Comparison of ENCODE assay signal across 10 cellular contexts in the genomic region with DNA sequence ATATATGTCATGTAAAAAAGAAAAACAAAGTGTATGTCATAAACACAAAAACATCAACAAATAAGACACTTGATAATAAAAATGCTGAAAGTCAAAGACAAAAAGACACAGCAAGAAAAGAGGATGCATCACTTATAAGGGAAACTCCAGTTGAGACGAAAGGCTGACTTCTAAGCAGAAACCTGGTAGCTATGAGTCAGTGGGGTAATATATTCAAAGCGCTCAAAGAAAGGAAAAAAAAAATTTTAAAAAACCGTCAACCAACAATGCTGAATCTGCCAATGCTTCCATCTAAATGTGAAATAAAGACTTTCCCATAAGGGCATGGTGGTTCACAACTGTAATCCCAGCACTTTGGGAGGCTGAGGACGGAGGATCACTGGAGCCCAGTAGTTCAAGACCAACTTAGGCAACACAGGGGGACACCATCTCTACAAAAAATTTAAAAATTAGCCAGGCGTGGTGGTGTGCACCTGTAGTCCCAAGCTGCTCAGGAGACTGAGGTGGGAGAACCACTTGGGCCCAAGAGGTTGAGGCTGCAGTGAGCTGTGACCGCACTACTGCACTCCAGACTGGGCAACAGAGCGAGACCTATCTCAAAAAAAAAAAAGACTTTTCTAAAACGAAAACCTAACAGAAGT. TPM values are rescaled to one million over a fixed set of nuclear protein-coding genes. Genes with fewer than 3 reads are reported as not detected.
DNase-seq lines count a peak whose midpoint lies in the region; ATAC-seq and TF ChIP-seq lines count a peak whose summit lies in the region.
"Had no signal": no experiment of that assay in that cellular context is flagged by ENCODE, and none has a peak within 500 bp of the region (broad histone marks: within the 10 kb centered on the region; RNA-seq: fewer than 3 reads in every experiment).

No MANE protein-coding gene starts in this region.

- H3K27me3 ChIP-seq in OCI-LY3 (ENCODE audit: low read depth, low read length) (no peaks in the 10 kb centered on the region), A673 (replicated peaks; ENCODE audit: insufficient read depth, low read depth, low read length, poor library complexity) (no peaks in the 10 kb centered on the region)
- H3K27me3 ChIP-seq: esophagus squamous epithelium had no signal

- peaks cover 33% of the 10 kb centered on the region for H3K36me3 Mint-ChIP-seq in activated CD8-positive, alpha-beta memory T cell treated with anti-CD3 and anti-CD28 coated beads, Interleukin-2, amount 10 ng/mL, durations not matched to agents 7 days and 5 days
- peaks cover 15% of the 10 kb centered on the region for H3K36me3 Mint-ChIP-seq in stimulated activated memory B cell treated with anti-CD40 and anti-IgM and Interleukin-4, amounts not matched to agents 10 μg/mL and 1 μg/mL and 100 μg/mL, for 72 hours

- H3K27ac Mint-ChIP-seq in activated CD8-positive, alpha-beta memory T cell treated with anti-CD3 and anti-CD28 coated beads, Interleukin-2, amount 10 ng/mL, durations not matched to agents 7 days and 5 days: peak overlapping the region; percentile 72
- H3K27ac Mint-ChIP-seq in stimulated activated memory B cell treated with anti-CD40 and anti-IgM and Interleukin-4, amounts not matched to agents 10 μg/mL and 1 μg/mL and 100 μg/mL, for 72 hours: peak overlapping the region; percentile 96

- BruUV-seq in A673 (replicated peaks; lab: Mats Ljungman, UMichigan): no TSS peak

- POLR2A ChIA-PET in A673 (lab: Charles Lee; ENCODE audit: low non-redundant PET): no interaction called here

- peak overlapping the region; percentile 91 for H3K27ac ChIP-seq in OCI-LY3 (ENCODE audit: low read length)
- H3K27ac ChIP-seq in A673 (ENCODE audit: low read depth, low read length, poor library complexity, severe bottlenecking): no peak overlapping the region
- H3K27ac ChIP-seq in coronary artery: no peak overlapping the region
- H3K27ac ChIP-seq: esophagus squamous epithelium had no signal

- H3K9ac ChIP-seq in OCI-LY3 (ENCODE audit: low read length): peak overlapping the region; percentile 52

- H3K79me2 ChIP-seq in OCI-LY3 (ENCODE audit: low read length): peaks cover 91% of the 10 kb centered on the region

- peaks cover 58% of the 10 kb centered on the region for H3K4me1 Mint-ChIP-seq in activated CD8-positive, alpha-beta memory T cell treated with anti-CD3 and anti-CD28 coated beads, Interleukin-2, amount 10 ng/mL, durations not matched to agents 7 days and 5 days
- H3K4me1 Mint-ChIP-seq in stimulated activated memory B cell treated with anti-CD40 and anti-IgM and Interleukin-4, amounts not matched to agents 10 μg/mL and 1 μg/mL and 100 μg/mL, for 72 hours: peaks cover 83% of the 10 kb centered on the region

- peaks cover 77% of the 10 kb centered on the region for H3K4me1 ChIP-seq in OCI-LY3 (ENCODE audit: low read length)
- H3K4me1 ChIP-seq in A673 (ENCODE audit: insufficient read depth, low read length, poor library complexity, severe bottlenecking): no peaks in the 10 kb centered on the region

- no peaks in the 10 kb centered on the region for H3K27me3 Mint-ChIP-seq in activated CD8-positive, alpha-beta memory T cell treated with anti-CD3 and anti-CD28 coated beads, Interleukin-2, amount 10 ng/mL, durations not matched to agents 7 days and 5 days
- H3K27me3 Mint-ChIP-seq in stimulated activated memory B cell treated with anti-CD40 and anti-IgM and Interleukin-4, amounts not matched to agents 10 μg/mL and 1 μg/mL and 100 μg/mL, for 72 hours: no peaks in the 10 kb centered on the region

- no peaks in the 10 kb centered on the region for H3K9me3 Mint-ChIP-seq in activated CD8-positive, alpha-beta memory T cell treated with anti-CD3 and anti-CD28 coated beads, Interleukin-2, amount 10 ng/mL, durations not matched to agents 7 days and 5 days (ENCODE audit: low read depth)
- no peaks in the 10 kb centered on the region for H3K9me3 Mint-ChIP-seq in stimulated activated memory B cell treated with anti-CD40 and anti-IgM and Interleukin-4, amounts not matched to agents 10 μg/mL and 1 μg/mL and 100 μg/mL, for 72 hours

- intact Hi-C loops in A673 (cut with micrococcal nuclease; ENCODE audit: unreplicated experiment): no loop called here

- peak overlapping the region; percentile 75 for H3K4me2 ChIP-seq in OCI-LY3 (ENCODE audit: low read length)

- TF ChIP-seq CTCF in OCI-LY3 (IDR thresholded peaks at IDR 0.05; ENCODE audit: low read depth, low read length): no peak
- TF ChIP-seq CTCF in A673 (conservative IDR thresholded peaks at IDR 0.05; ENCODE audit: low read depth, low read length): no peak
- TF ChIP-seq CTCF in coronary artery (IDR thresholded peaks at IDR 0.05): no peak

- H2AFZ ChIP-seq in OCI-LY3 (ENCODE audit: low read depth, low read length): no peak overlapping the region

- ATAC-seq in activated CD8-positive, alpha-beta memory T cell treated with anti-CD3 and anti-CD28 coated beads, Interleukin-2, amount 10 ng/mL, durations not matched to agents 7 days and 5 days: peak; percentile 77
- peak; percentile 74 for ATAC-seq in HG02642 (IDR thresholded peaks at IDR 0.05; ENCODE audit: poor library complexity, unreplicated experiment)
- ATAC-seq in stimulated activated memory B cell treated with anti-CD40 and anti-IgM and Interleukin-4, amounts not matched to agents 10 μg/mL and 1 μg/mL and 100 μg/mL, for 72 hours: peak; percentile 97

- H3K4me3 ChIP-seq in OCI-LY3 (ENCODE audit: low read length): peak overlapping the region; percentile 56
- H3K4me3 ChIP-seq in A673 (ENCODE audit: low read depth, low read length, poor library complexity, severe bottlenecking): no peak overlapping the region
- H3K4me3 ChIP-seq in coronary artery: no peak overlapping the region
- H3K4me3 ChIP-seq: esophagus squamous epithelium had no signal

- H3K9me3 ChIP-seq in OCI-LY3 (ENCODE audit: insufficient read depth, low read length) (no peaks in the 10 kb centered on the region), A673 (ENCODE audit: low read depth, low read length, poor library complexity, severe bottlenecking) (peaks cover 8% of the 10 kb centered on the region)
- H3K9me3 ChIP-seq: esophagus squamous epithelium had no signal

- CTCF ChIA-PET in activated CD8-positive, alpha-beta memory T cell treated with anti-CD3 and anti-CD28 coated beads, Interleukin-2, amount 10 ng/mL, durations not matched to agents 7 days and 5 days (lab: Charles Lee): interaction anchor here (0.6 to 1.4 kb wide), 3 partner anchors 14 to 215 kb away, joined by 3 read pairs; no protein-coding TSS in a partner anchor
- CTCF ChIA-PET in A673 (lab: Charles Lee): no interaction called here

- DNase-seq in activated CD8-positive, alpha-beta memory T cell treated with anti-CD3 and anti-CD28 coated beads, Interleukin-2, amount 10 ng/mL, durations not matched to agents 7 days and 5 days: no peak
- no peak for DNase-seq in activated CD8-positive, alpha-beta memory T cell treated with anti-CD3 and anti-CD28 coated beads for 24 hours
- DNase-seq in A673 (ENCODE audit: low spot score): no peak
- no peak for DNase-seq in AG08396 (ENCODE audit: low spot score)
- DNase-seq in coronary artery (ENCODE audit: low spot score): no peak
- DNase-seq: activated CD8-positive, alpha-beta memory T cell treated with anti-CD3 and anti-CD28 coated beads, Interleukin-2, amount 50 U/mL, for 48 hours; esophagus squamous epithelium had no signal

- H4K20me1 ChIP-seq in OCI-LY3 (ENCODE audit: insufficient read depth, low read length): peaks cover 68% of the 10 kb centered on the region

- H3K36me3 ChIP-seq in OCI-LY3 (replicated peaks; ENCODE audit: low read depth, low read length): peaks cover 12% of the 10 kb centered on the region
- no peaks in the 10 kb centered on the region for H3K36me3 ChIP-seq in A673 (ENCODE audit: insufficient read depth, low read length, poor library complexity, severe bottlenecking)
- H3K36me3 ChIP-seq: esophagus squamous epithelium had no signal

- H3K4me3 Mint-ChIP-seq in activated CD8-positive, alpha-beta memory T cell treated with anti-CD3 and anti-CD28 coated beads, Interleukin-2, amount 10 ng/mL, durations not matched to agents 7 days and 5 days: no peak overlapping the region
- peak overlapping the region; percentile 49 for H3K4me3 Mint-ChIP-seq in stimulated activated memory B cell treated with anti-CD40 and anti-IgM and Interleukin-4, amounts not matched to agents 10 μg/mL and 1 μg/mL and 100 μg/mL, for 72 hours

RNA-seq across cellular contexts. Expression of a gene that starts 24.0 kb away (rescaled TPM):
- total RNA-seq in activated CD8-positive, alpha-beta memory T cell treated with anti-CD3 and anti-CD28 coated beads, Interleukin-2, amount 10 ng/mL, durations not matched to agents 7 days and 5 days: 10 to 100 TPM; 32.0 to 38.9 TPM
- 16.6 and 18.2 TPM in 2 replicates for total RNA-seq in A673 (2021)
